In the genomic region with DNA sequence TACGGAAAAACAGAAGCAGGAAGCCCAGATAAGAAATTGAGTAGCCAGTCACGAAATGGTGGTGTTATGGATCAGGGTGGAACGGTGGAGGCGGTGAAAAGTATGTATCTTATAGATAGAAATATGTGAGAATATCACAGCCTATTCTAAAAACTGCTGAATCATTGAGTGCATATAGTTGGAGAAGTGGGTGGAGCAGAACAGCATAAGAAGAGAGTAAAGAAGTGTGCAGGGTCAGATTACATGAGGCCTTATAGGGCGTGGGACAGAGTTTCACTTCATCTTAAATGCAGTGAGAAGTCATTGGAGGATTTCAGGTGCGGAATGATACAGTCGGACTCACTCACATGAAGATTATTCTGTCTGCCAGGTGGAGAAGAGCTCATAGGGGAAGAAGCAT, we compare ENCODE assay signal across 2 cellular contexts.
TF ChIP-seq lines count a peak whose summit lies in the region.

No MANE protein-coding gene starts in this region.

TF ChIP-seq in A549, 52 proteins besides CTCF, POLR2A, EP300 and RAD21:
- TF ChIP-seq FOSL2 (IDR thresholded peaks at IDR 0.05) (no peak), FOSL2 (CRISPR knock-in tag; IDR thresholded peaks at IDR 0.05) (no peak), MAFK (IDR thresholded peaks at IDR 0.05; ENCODE audit: partially characterized antibody) (peak; percentile 76)

TF ChIP-seq in H1, 55 proteins besides CTCF, POLR2A, EP300 and RAD21:
- TF ChIP-seq, protein P1, sequence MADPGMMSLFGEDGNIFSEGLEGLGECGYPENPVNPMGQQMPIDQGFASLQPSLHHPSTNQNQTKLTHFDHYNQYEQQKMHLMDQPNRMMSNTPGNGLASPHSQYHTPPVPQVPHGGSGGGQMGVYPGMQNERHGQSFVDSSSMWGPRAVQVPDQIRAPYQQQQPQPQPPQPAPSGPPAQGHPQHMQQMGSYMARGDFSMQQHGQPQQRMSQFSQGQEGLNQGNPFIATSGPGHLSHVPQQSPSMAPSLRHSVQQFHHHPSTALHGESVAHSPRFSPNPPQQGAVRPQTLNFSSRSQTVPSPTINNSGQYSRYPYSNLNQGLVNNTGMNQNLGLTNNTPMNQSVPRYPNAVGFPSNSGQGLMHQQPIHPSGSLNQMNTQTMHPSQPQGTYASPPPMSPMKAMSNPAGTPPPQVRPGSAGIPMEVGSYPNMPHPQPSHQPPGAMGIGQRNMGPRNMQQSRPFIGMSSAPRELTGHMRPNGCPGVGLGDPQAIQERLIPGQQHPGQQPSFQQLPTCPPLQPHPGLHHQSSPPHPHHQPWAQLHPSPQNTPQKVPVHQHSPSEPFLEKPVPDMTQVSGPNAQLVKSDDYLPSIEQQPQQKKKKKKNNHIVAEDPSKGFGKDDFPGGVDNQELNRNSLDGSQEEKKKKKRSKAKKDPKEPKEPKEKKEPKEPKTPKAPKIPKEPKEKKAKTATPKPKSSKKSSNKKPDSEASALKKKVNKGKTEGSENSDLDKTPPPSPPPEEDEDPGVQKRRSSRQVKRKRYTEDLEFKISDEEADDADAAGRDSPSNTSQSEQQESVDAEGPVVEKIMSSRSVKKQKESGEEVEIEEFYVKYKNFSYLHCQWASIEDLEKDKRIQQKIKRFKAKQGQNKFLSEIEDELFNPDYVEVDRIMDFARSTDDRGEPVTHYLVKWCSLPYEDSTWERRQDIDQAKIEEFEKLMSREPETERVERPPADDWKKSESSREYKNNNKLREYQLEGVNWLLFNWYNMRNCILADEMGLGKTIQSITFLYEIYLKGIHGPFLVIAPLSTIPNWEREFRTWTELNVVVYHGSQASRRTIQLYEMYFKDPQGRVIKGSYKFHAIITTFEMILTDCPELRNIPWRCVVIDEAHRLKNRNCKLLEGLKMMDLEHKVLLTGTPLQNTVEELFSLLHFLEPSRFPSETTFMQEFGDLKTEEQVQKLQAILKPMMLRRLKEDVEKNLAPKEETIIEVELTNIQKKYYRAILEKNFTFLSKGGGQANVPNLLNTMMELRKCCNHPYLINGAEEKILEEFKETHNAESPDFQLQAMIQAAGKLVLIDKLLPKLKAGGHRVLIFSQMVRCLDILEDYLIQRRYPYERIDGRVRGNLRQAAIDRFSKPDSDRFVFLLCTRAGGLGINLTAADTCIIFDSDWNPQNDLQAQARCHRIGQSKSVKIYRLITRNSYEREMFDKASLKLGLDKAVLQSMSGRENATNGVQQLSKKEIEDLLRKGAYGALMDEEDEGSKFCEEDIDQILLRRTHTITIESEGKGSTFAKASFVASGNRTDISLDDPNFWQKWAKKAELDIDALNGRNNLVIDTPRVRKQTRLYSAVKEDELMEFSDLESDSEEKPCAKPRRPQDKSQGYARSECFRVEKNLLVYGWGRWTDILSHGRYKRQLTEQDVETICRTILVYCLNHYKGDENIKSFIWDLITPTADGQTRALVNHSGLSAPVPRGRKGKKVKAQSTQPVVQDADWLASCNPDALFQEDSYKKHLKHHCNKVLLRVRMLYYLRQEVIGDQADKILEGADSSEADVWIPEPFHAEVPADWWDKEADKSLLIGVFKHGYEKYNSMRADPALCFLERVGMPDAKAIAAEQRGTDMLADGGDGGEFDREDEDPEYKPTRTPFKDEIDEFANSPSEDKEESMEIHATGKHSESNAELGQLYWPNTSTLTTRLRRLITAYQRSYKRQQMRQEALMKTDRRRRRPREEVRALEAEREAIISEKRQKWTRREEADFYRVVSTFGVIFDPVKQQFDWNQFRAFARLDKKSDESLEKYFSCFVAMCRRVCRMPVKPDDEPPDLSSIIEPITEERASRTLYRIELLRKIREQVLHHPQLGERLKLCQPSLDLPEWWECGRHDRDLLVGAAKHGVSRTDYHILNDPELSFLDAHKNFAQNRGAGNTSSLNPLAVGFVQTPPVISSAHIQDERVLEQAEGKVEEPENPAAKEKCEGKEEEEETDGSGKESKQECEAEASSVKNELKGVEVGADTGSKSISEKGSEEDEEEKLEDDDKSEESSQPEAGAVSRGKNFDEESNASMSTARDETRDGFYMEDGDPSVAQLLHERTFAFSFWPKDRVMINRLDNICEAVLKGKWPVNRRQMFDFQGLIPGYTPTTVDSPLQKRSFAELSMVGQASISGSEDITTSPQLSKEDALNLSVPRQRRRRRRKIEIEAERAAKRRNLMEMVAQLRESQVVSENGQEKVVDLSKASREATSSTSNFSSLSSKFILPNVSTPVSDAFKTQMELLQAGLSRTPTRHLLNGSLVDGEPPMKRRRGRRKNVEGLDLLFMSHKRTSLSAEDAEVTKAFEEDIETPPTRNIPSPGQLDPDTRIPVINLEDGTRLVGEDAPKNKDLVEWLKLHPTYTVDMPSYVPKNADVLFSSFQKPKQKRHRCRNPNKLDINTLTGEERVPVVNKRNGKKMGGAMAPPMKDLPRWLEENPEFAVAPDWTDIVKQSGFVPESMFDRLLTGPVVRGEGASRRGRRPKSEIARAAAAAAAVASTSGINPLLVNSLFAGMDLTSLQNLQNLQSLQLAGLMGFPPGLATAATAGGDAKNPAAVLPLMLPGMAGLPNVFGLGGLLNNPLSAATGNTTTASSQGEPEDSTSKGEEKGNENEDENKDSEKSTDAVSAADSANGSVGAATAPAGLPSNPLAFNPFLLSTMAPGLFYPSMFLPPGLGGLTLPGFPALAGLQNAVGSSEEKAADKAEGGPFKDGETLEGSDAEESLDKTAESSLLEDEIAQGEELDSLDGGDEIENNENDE (IDR thresholded peaks at IDR 0.05; ENCODE audit: insufficient replicate concordance, low read length) = no peak
- TF ChIP-seq KDM5A (IDR thresholded peaks at IDR 0.05; ENCODE audit: low read length) (no peak), YY1 (IDR thresholded peaks at IDR 0.05; ENCODE audit: low read depth, low read length) (no peak), EGR1 (IDR thresholded peaks at IDR 0.05; ENCODE audit: borderline replicate concordance, low read depth, low read length) (no peak), FOSL1 (IDR thresholded peaks at IDR 0.05; ENCODE audit: insufficient read depth, low read depth, low read length) (no peak), POLR2AphosphoS5 (IDR thresholded peaks at IDR 0.05; ENCODE audit: low read depth, low read length) (no peak), HDAC2 (IDR thresholded peaks at IDR 0.05; ENCODE audit: borderline replicate concordance in 1 of 2, low read depth in 2 of 2, low read length in 2 of 2) (no peak), BCL11A (IDR thresholded peaks at IDR 0.05; ENCODE audit: low read depth in 2 of 2, low read length in 2 of 2) (no peak), SIRT6 (IDR thresholded peaks at IDR 0.05; ENCODE audit: low read length) (no peak), TAF7 (optimal IDR thresholded peaks at IDR 0.05; ENCODE audit: borderline replicate concordance, low read depth, low read length) (no peak)
- TF ChIP-seq, protein P2, sequence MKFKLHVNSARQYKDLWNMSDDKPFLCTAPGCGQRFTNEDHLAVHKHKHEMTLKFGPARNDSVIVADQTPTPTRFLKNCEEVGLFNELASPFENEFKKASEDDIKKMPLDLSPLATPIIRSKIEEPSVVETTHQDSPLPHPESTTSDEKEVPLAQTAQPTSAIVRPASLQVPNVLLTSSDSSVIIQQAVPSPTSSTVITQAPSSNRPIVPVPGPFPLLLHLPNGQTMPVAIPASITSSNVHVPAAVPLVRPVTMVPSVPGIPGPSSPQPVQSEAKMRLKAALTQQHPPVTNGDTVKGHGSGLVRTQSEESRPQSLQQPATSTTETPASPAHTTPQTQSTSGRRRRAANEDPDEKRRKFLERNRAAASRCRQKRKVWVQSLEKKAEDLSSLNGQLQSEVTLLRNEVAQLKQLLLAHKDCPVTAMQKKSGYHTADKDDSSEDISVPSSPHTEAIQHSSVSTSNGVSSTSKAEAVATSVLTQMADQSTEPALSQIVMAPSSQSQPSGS (IDR thresholded peaks at IDR 0.05; ENCODE audit: low read length) = no peak
TF ChIP-seq in H1: peak in this region for 0.
